In the genomic region with DNA sequence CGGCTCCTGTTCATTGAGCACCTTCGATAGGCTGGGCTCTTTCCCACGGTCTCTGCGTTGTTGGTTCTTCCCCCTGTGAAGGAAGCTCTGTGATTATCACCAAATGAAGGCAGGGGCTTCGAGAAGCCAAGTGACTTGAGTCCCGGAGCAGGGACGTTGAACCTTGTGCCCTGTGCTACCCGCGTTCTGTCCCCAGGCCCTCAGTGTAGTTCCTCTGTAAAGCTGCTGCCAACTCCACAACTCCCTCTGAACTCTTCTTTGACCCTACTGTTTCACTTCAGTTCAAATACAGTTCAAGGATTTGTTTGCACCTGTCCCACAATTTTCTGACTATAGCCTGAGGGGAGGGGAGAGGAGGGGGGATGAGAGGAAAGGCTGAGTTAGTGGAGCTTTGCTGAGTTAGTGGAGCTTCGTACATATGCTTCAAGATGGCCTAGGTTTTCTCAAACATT, we compare ENCODE assay signal across 8 cellular contexts. TPM values are rescaled to one million over a fixed set of nuclear protein-coding genes. Genes with fewer than 3 reads are reported as not detected.
DNase-seq lines count a peak whose midpoint lies in the region; ATAC-seq and TF ChIP-seq lines count a peak whose summit lies in the region.

No MANE protein-coding gene starts in this region.

- H3K27ac Mint-ChIP-seq in activated T-cell treated with anti-CD3 and anti-CD28 coated beads, Interleukin-2, amount 50 U/mL, for 72 hours = peak overlapping the region; percentile 97

- no peak for DNase-seq in activated T-cell treated with anti-CD3 and anti-CD28 coated beads, Interleukin-2, amount 50 U/mL, for 72 hours
- no peak for DNase-seq in activated T-cell treated with anti-CD3 and anti-CD28 coated beads, Interleukin-2, amount 50 U/mL, for 1 hour
- peak; percentile 53 to 79 for DNase-seq in SJCRH30
- no peak for DNase-seq in fibroblast of villous mesenchyme (ENCODE audit: low read depth)
- DNase-seq in retinal pigment epithelial cell (ENCODE audit: low read depth) = peak; percentile 4
- no peak for DNase-seq in NCI-H774 (lab: John Stamatoyannopoulos, UW)

- H3K4me1 Mint-ChIP-seq in activated T-cell treated with anti-CD3 and anti-CD28 coated beads, Interleukin-2, amount 50 U/mL, for 72 hours (ENCODE audit: low read depth) = peaks cover 21% of the 10 kb centered on the region

- H3K9me3 Mint-ChIP-seq in activated T-cell treated with anti-CD3 and anti-CD28 coated beads, Interleukin-2, amount 50 U/mL, for 72 hours = no peaks in the 10 kb centered on the region

- no peaks in the 10 kb centered on the region for H3K36me3 ChIP-seq in SJCRH30

- no peak for TF ChIP-seq CTCF in fibroblast of villous mesenchyme (IDR thresholded peaks at IDR 0.05; ENCODE audit: insufficient read depth, low read depth, low read length)
- no peak for TF ChIP-seq CTCF in retinal pigment epithelial cell (conservative IDR thresholded peaks at IDR 0.05; ENCODE audit: low read depth, low read length)

- H3K27me3 ChIP-seq in SJCRH30 = no peaks in the 10 kb centered on the region

- no peaks in the 10 kb centered on the region for H3K9me3 ChIP-seq in SJCRH30 (replicated peaks)

- H3K4me3 ChIP-seq in SJCRH30 = peak overlapping the region; percentile 70
- H3K4me3 ChIP-seq in fibroblast of villous mesenchyme (ENCODE audit: low read depth, low read length) = peak overlapping the region; percentile 76
- peak overlapping the region; percentile 36 for H3K4me3 ChIP-seq in retinal pigment epithelial cell (ENCODE audit: low read length)

- H3K4me3 Mint-ChIP-seq in activated T-cell treated with anti-CD3 and anti-CD28 coated beads, Interleukin-2, amount 50 U/mL, for 72 hours = peak overlapping the region; percentile 86 to 99

- ATAC-seq in activated T-cell treated with anti-CD3 and anti-CD28 coated beads, Interleukin-2, amount 50 U/mL, for 72 hours (replicated peaks in 1 of 2) = no peak
- ATAC-seq in GM21367 (IDR thresholded peaks at IDR 0.05; ENCODE audit: unreplicated experiment) = no peak
- no peak for ATAC-seq in HG02840 (IDR thresholded peaks at IDR 0.05; ENCODE audit: low FRiP score, unreplicated experiment)

- H3K27ac ChIP-seq in SJCRH30 = peak overlapping the region; percentile 96

- H3K36me3 Mint-ChIP-seq in activated T-cell treated with anti-CD3 and anti-CD28 coated beads, Interleukin-2, amount 50 U/mL, for 72 hours (ENCODE audit: insufficient read depth in 2 of 2) = peaks cover 6 to 9% of the 10 kb centered on the region in 2 donors

- no peaks in the 10 kb centered on the region for H3K4me1 ChIP-seq in SJCRH30

- peaks cover 5% of the 10 kb centered on the region for H3K27me3 Mint-ChIP-seq in activated T-cell treated with anti-CD3 and anti-CD28 coated beads, Interleukin-2, amount 50 U/mL, for 72 hours (ENCODE audit: low read depth)

RNA-seq across cellular contexts. Expression of gene PHF8, which starts 0.6 kb away (rescaled TPM):
- 10 to 100 TPM; 53.6 to 59.7 TPM for total RNA-seq in activated T-cell treated with anti-CD3 and anti-CD28 coated beads, Interleukin-2, amount 50 U/mL, for 72 hours
- 27.4 and 30.5 TPM in 2 replicates for total RNA-seq in SJCRH30 (2014; rRNA removed; shearing (Covaris generic))
- total RNA-seq in fibroblast of villous mesenchyme = 22.9 and 25.0 TPM in 2 replicates

Comparison
In these comparisons a context has a peak if more than half of its experiments do, and no peak if none do; other contexts are left out.
1. DNase-seq: peak in SJCRH30 (2 of 2) and retinal pigment epithelial cell (single experiment); none in activated T-cell treated with anti-CD3 and anti-CD28 coated beads, Interleukin-2, amount 50 U/mL, for 72 hours (0 of 2), activated T-cell treated with anti-CD3 and anti-CD28 coated beads, Interleukin-2, amount 50 U/mL, for 1 hour (single experiment), fibroblast of villous mesenchyme (single experiment) and NCI-H774 (single experiment).
2. Peak in every context shown above with its lines, with median percentiles within 50 percentile points of each other: H3K4me3 ChIP-seq.